ENCODE assay signal across 16 cellular contexts in the genomic region with DNA sequence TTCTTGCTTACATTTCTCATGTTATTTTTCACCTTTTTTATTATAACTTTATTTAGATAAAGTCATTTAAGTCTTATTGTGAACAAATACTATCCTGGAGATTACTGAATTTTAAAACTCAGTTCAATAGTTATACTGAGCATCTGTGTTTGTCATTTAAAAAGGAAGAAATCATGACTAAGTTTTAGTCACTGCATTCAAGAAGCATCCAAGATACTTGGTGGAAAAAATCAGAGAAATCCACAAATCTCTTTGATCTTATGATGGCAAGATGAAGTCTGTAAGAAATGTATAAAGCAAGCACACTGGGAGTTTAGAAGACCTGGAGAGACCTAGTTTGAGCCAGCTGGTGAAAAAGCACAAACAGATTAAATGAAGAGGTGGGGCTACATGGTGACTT.
"Had no signal": no experiment of that assay in that cellular context is flagged by ENCODE, and none has a peak within 500 bp of the region (broad histone marks: within the 10 kb centered on the region; RNA-seq: fewer than 3 reads in every experiment).

No MANE protein-coding gene starts in this region.

- H3K4me3 ChIP-seq: coronary artery, mucosa of descending colon, pancreas, upper lobe of right lung had no signal

- H3K9me3 ChIP-seq: mucosa of descending colon, pancreas, upper lobe of right lung had no signal

- H3K4me1 ChIP-seq: pancreas, upper lobe of right lung had no signal

- H3K27me3 ChIP-seq: pancreas, upper lobe of right lung had no signal

- ATAC-seq: activated CD8-positive, alpha-beta memory T cell treated with anti-CD3 and anti-CD28 coated beads, Interleukin-2, amount 10 ng/mL, durations not matched to agents 7 days and 5 days; left ventricle myocardium superior; mucosa of descending colon; naive thymus-derived CD8-positive, alpha-beta T cell; pancreas; sciatic nerve; T-cell; upper lobe of right lung had no signal

- H3K27ac ChIP-seq: coronary artery, pancreas, upper lobe of right lung had no signal

- H3K36me3 ChIP-seq: pancreas, upper lobe of right lung had no signal

- DNase-seq: activated B cell treated with CpG ODN at 0.5 μM for 24 hours; activated CD4-positive, alpha-beta memory T cell treated with anti-CD3 and anti-CD28 coated beads, Interleukin-2, amount 10 ng/mL, durations not matched to agents 7 days and 5 days; activated CD4-positive, alpha-beta T cell treated with anti-CD3 and anti-CD28 coated beads for 48 hours; activated CD8-positive, alpha-beta memory T cell treated with anti-CD3 and anti-CD28 coated beads, Interleukin-2, amount 10 ng/mL, durations not matched to agents 7 days and 5 days; activated naive CD4-positive, alpha-beta T cell treated with anti-CD3 and anti-CD28 coated beads for 36 hours; anterior cingulate cortex; left ventricle myocardium superior; mucosa of descending colon; naive thymus-derived CD8-positive, alpha-beta T cell; pancreas; stimulated activated CD4-positive, alpha-beta T cell treated with anti-CD3 and anti-CD28 coated beads, Interleukin-4, amount 100 ng/mL, for 4 hours; stimulated activated naive CD4-positive, alpha-beta T cell; T-cell; upper lobe of right lung had no signal
